ENCODE assay signal across 17 cellular contexts in the genomic region with DNA sequence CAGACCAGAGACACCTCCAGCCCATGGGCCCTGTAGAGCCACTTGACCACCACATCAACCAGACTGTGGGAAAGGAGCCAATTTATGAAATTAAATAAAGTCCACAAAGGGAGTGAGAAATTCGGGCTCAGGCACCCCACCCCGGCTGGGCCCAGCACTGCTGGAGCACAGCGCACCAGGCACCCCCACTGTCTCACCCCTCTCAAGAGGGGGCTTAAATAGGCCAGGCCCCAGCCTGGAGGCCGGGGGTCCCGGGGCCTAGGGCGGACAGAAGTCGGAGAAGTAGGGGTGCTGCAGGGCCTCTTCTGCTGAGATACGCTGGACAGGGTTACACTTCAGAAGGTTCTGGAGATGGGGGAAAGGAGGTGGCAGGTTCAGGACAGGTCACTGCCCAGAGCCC. TPM values are rescaled to one million over a fixed set of nuclear protein-coding genes. Genes with fewer than 3 reads are reported as not detected.
DNase-seq lines count a peak whose midpoint lies in the region; TF ChIP-seq lines count a peak whose summit lies in the region.
"Had no signal": no experiment of that assay in that cellular context is flagged by ENCODE, and none has a peak within 500 bp of the region (broad histone marks: within the 10 kb centered on the region; RNA-seq: fewer than 3 reads in every experiment).

No MANE protein-coding gene starts in this region.

- intact Hi-C loops in dendritic cell treated with granulocyte-macrophage colony-stimulating factor and Interleukin-4, amounts not matched to agents 40 ng/mL and 50 ng/mL, for 4 days (cut with micrococcal nuclease) = loop anchor here (10.0 kb wide), 1 partner anchor 61 kb away; no protein-coding TSS in a partner anchor
- intact Hi-C loops in activated naive CD4-positive, alpha-beta T cell treated with anti-CD3 and anti-CD28 coated beads for 36 hours (cut with micrococcal nuclease) = no loop called here

- H3K27me3 Mint-ChIP-seq in dendritic cell treated with granulocyte-macrophage colony-stimulating factor and Interleukin-4, amounts not matched to agents 40 ng/mL and 50 ng/mL, for 4 days = peaks cover 24% of the 10 kb centered on the region
- H3K27me3 Mint-ChIP-seq in activated naive CD8-positive, alpha-beta T cell treated with anti-CD3 and anti-CD28 coated beads for 36 hours = no peaks in the 10 kb centered on the region
- H3K27me3 Mint-ChIP-seq in activated naive CD4-positive, alpha-beta T cell treated with anti-CD3 and anti-CD28 coated beads for 36 hours (ENCODE audit: low read depth) = no peaks in the 10 kb centered on the region
- H3K27me3 Mint-ChIP-seq: CD4-positive, CD25-positive, alpha-beta regulatory T cell had no signal

- no peak overlapping the region for H3K9ac ChIP-seq in BLaER1
- H3K9ac ChIP-seq in Loucy (ENCODE audit: low read depth, low read length, poor library complexity, severe bottlenecking) = peak overlapping the region; percentile 73

- H3K4me1 ChIP-seq in BLaER1 (peaks cover 55% of the 10 kb centered on the region), Loucy (ENCODE audit: insufficient read depth, low read length, poor library complexity, severe bottlenecking) (peaks cover 27% of the 10 kb centered on the region)

- CTCF ChIA-PET in activated naive CD4-positive, alpha-beta T cell treated with anti-CD3 and anti-CD28 coated beads for 36 hours (lab: Charles Lee) = no interaction called here

- no peak for TF ChIP-seq CTCF in Loucy (conservative IDR thresholded peaks at IDR 0.05; ENCODE audit: low read length)

- no peak overlapping the region for H2AFZ ChIP-seq in Loucy (ENCODE audit: low read length)
- H2AFZ ChIP-seq: GM23338 had no signal

- peak overlapping the region; percentile 21 for H3K27ac Mint-ChIP-seq in dendritic cell treated with granulocyte-macrophage colony-stimulating factor and Interleukin-4, amounts not matched to agents 40 ng/mL and 50 ng/mL, for 4 days
- H3K27ac Mint-ChIP-seq in activated naive CD8-positive, alpha-beta T cell treated with anti-CD3 and anti-CD28 coated beads for 36 hours = no peak overlapping the region
- no peak overlapping the region for H3K27ac Mint-ChIP-seq in activated naive CD4-positive, alpha-beta T cell treated with anti-CD3 and anti-CD28 coated beads for 36 hours
- H3K27ac Mint-ChIP-seq: CD4-positive, CD25-positive, alpha-beta regulatory T cell; CD8-positive, alpha-beta T cell; GM23338; H9 had no signal

- H4K20me1 ChIP-seq in BLaER1 (0 out of 2 replicates have a peak, but pooled peaks cover 18% of the 10 kb centered on the region), Loucy (ENCODE audit: insufficient read depth, low read length, poor library complexity, severe bottlenecking) (no peaks in the 10 kb centered on the region)

- H3K9me3 Mint-ChIP-seq in dendritic cell treated with granulocyte-macrophage colony-stimulating factor and Interleukin-4, amounts not matched to agents 40 ng/mL and 50 ng/mL, for 4 days = no peaks in the 10 kb centered on the region
- H3K9me3 Mint-ChIP-seq in activated naive CD8-positive, alpha-beta T cell treated with anti-CD3 and anti-CD28 coated beads for 36 hours = no peaks in the 10 kb centered on the region
- no peaks in the 10 kb centered on the region for H3K9me3 Mint-ChIP-seq in activated naive CD4-positive, alpha-beta T cell treated with anti-CD3 and anti-CD28 coated beads for 36 hours
- H3K9me3 Mint-ChIP-seq: CD8-positive, alpha-beta T cell; GM23338; H9 had no signal

- no peaks in the 10 kb centered on the region for H3F3A ChIP-seq in Loucy (ENCODE audit: low read depth)

- H3K36me3 ChIP-seq in BLaER1 (peaks cover 9% of the 10 kb centered on the region; the same call in 1 of the 2 replicates), Loucy (ENCODE audit: insufficient read depth, low read length) (no peaks in the 10 kb centered on the region)

- peaks cover 48% of the 10 kb centered on the region for H3K4me1 Mint-ChIP-seq in dendritic cell treated with granulocyte-macrophage colony-stimulating factor and Interleukin-4, amounts not matched to agents 40 ng/mL and 50 ng/mL, for 4 days (ENCODE audit: low read depth)
- peaks cover 14% of the 10 kb centered on the region for H3K4me1 Mint-ChIP-seq in activated naive CD8-positive, alpha-beta T cell treated with anti-CD3 and anti-CD28 coated beads for 36 hours
- peaks cover 19% of the 10 kb centered on the region for H3K4me1 Mint-ChIP-seq in activated naive CD4-positive, alpha-beta T cell treated with anti-CD3 and anti-CD28 coated beads for 36 hours (ENCODE audit: low read depth)

- no peaks in the 10 kb centered on the region for H3K9me2 ChIP-seq in Loucy (replicated peaks; ENCODE audit: low read depth, low read length)

- H3K79me2 ChIP-seq in Loucy (ENCODE audit: insufficient read depth, low read length) = peaks cover 11% of the 10 kb centered on the region; the same call in 1 of the 2 replicates

- H3K9me3 ChIP-seq in BLaER1 = no peaks in the 10 kb centered on the region
- H3K9me3 ChIP-seq in Loucy (ENCODE audit: insufficient read depth, low read depth, low read length) = no peaks in the 10 kb centered on the region
- H3K9me3 ChIP-seq: BE2C had no signal

- H3K27ac ChIP-seq in BLaER1 = no peak overlapping the region
- H3K27ac ChIP-seq: 22Rv1, C4-2B had no signal

- H3K4me3 Mint-ChIP-seq in dendritic cell treated with granulocyte-macrophage colony-stimulating factor and Interleukin-4, amounts not matched to agents 40 ng/mL and 50 ng/mL, for 4 days = no peak overlapping the region
- H3K4me3 Mint-ChIP-seq in activated naive CD8-positive, alpha-beta T cell treated with anti-CD3 and anti-CD28 coated beads for 36 hours = no peak overlapping the region
- no peak overlapping the region for H3K4me3 Mint-ChIP-seq in activated naive CD4-positive, alpha-beta T cell treated with anti-CD3 and anti-CD28 coated beads for 36 hours
- H3K4me3 Mint-ChIP-seq: CD8-positive, alpha-beta T cell; GM23338 had no signal

- H3K27me3 ChIP-seq in BLaER1 (0 out of 2 replicates have a peak, but pooled peaks cover 6% of the 10 kb centered on the region), Loucy (ENCODE audit: insufficient read depth, low read length, poor library complexity, severe bottlenecking) (no peaks in the 10 kb centered on the region)
- H3K27me3 ChIP-seq: BE2C had no signal

- H3K4me3 ChIP-seq in BLaER1 (no peak overlapping the region), Loucy (ENCODE audit: low read length, poor library complexity, severe bottlenecking) (no peak overlapping the region)
- H3K4me3 ChIP-seq: GM12878, GM23338 had no signal

- peak overlapping the region; percentile 36 for H3K4me2 ChIP-seq in BLaER1
- peak overlapping the region; percentile 77 for H3K4me2 ChIP-seq in Loucy (ENCODE audit: low read depth, low read length, poor library complexity, severe bottlenecking)
- H3K4me2 ChIP-seq: GM23338 had no signal

- H3K36me3 Mint-ChIP-seq in dendritic cell treated with granulocyte-macrophage colony-stimulating factor and Interleukin-4, amounts not matched to agents 40 ng/mL and 50 ng/mL, for 4 days (ENCODE audit: low read depth) = peaks cover 47% of the 10 kb centered on the region
- no peaks in the 10 kb centered on the region for H3K36me3 Mint-ChIP-seq in activated naive CD8-positive, alpha-beta T cell treated with anti-CD3 and anti-CD28 coated beads for 36 hours
- H3K36me3 Mint-ChIP-seq in activated naive CD4-positive, alpha-beta T cell treated with anti-CD3 and anti-CD28 coated beads for 36 hours (ENCODE audit: low read depth) = no peaks in the 10 kb centered on the region

- DNase-seq in activated naive CD8-positive, alpha-beta T cell treated with anti-CD3 and anti-CD28 coated beads for 36 hours = no peak
- DNase-seq in superior temporal gyrus (ENCODE audit: extremely low spot score) = no peak
- no peak for DNase-seq in activated naive CD4-positive, alpha-beta T cell treated with anti-CD3 and anti-CD28 coated beads for 36 hours
- DNase-seq: BE2C; CD8-positive, alpha-beta T cell; DMS 273 treated with DMSO at 0.1 percent for 48 hours; DMS79; EL; H9 had no signal

RNA-seq across cellular contexts. Expression of gene CDK5, which starts 3.9 kb away (rescaled TPM):
- 10 to 100 TPM; 13.3 to 16.0 TPM for total RNA-seq in activated naive CD8-positive, alpha-beta T cell treated with anti-CD3 and anti-CD28 coated beads for 36 hours
- total RNA-seq in activated naive CD4-positive, alpha-beta T cell treated with anti-CD3 and anti-CD28 coated beads for 36 hours = 10 to 100 TPM in 1 of 2 experiments, 1 to 10 TPM in 1; 10.0 to 10.1 TPM

RNA-seq across cellular contexts. Expression of gene ASIC3, which starts 5.4 kb away (rescaled TPM):
- 1 to 10 TPM; 2.7 to 3.2 TPM for total RNA-seq in activated naive CD8-positive, alpha-beta T cell treated with anti-CD3 and anti-CD28 coated beads for 36 hours
- total RNA-seq in activated naive CD4-positive, alpha-beta T cell treated with anti-CD3 and anti-CD28 coated beads for 36 hours = 1 to 10 TPM; 6.8 to 7.9 TPM

RNA-seq across cellular contexts. Expression of gene SLC4A2, which starts 5.6 kb away (rescaled TPM):
- 10 to 100 TPM; 66.5 to 69.1 TPM for total RNA-seq in activated naive CD8-positive, alpha-beta T cell treated with anti-CD3 and anti-CD28 coated beads for 36 hours
- 10 to 100 TPM; 25.6 to 29.7 TPM for total RNA-seq in activated naive CD4-positive, alpha-beta T cell treated with anti-CD3 and anti-CD28 coated beads for 36 hours

RNA-seq across cellular contexts. Expression of gene ABCB8, which starts 25.5 kb away (rescaled TPM):
- 10 to 100 TPM; 34.3 to 37.6 TPM for total RNA-seq in activated naive CD8-positive, alpha-beta T cell treated with anti-CD3 and anti-CD28 coated beads for 36 hours
- 10 to 100 TPM; 41.3 to 47.8 TPM for total RNA-seq in activated naive CD4-positive, alpha-beta T cell treated with anti-CD3 and anti-CD28 coated beads for 36 hours

RNA-seq across cellular contexts. Expression of gene FASTK, which starts 26.9 kb away (rescaled TPM):
- 10 to 100 TPM; 65.9 to 68.7 TPM for total RNA-seq in activated naive CD8-positive, alpha-beta T cell treated with anti-CD3 and anti-CD28 coated beads for 36 hours
- total RNA-seq in activated naive CD4-positive, alpha-beta T cell treated with anti-CD3 and anti-CD28 coated beads for 36 hours = 10 to 100 TPM; 43.6 to 45.7 TPM
